ENCODE assay signal across 8 cellular contexts in genomic region chr7:104985259-104985617, GRCh38. TPM values are rescaled to one million over a fixed set of nuclear protein-coding genes. Genes with fewer than 3 reads are reported as not detected.
A peak's percentile ranks its signal among the peaks of the same experiment; 100 is the strongest.
DNase-seq lines count a peak whose midpoint lies in the region; ATAC-seq and TF ChIP-seq lines count a peak whose summit lies in the region.

No MANE protein-coding gene starts in this region.

- no peak overlapping the region for H2AFZ ChIP-seq in mesenchymal stem cell (ENCODE audit: low read depth, low read length)

- 32 to 41% methylated on average over 1 of the region's 1 CpG for WGBS in heart right ventricle, 2 donors
- WGBS in mesenchymal stem cell, result no CpG with 5 or more reads among the region's 1 CpG

- H2BK15ac ChIP-seq in mesenchymal stem cell (ENCODE audit: low read depth, poor library complexity, severe bottlenecking), result no peak overlapping the region

- ATAC-seq in heart right ventricle (no peak), left ventricle myocardium superior (no peak), GM21360 (IDR thresholded peaks at IDR 0.05; ENCODE audit: unreplicated experiment) (no peak)

- no peak overlapping the region for H2BK12ac ChIP-seq in mesenchymal stem cell (ENCODE audit: low read length in 2 of 2)

- no peak overlapping the region for H2BK5ac ChIP-seq in mesenchymal stem cell (ENCODE audit: low read depth, low read length, poor library complexity, severe bottlenecking)

- no peak overlapping the region for H3K14ac ChIP-seq in mesenchymal stem cell (ENCODE audit: low read length in 2 of 2)

- intact Hi-C loops in heart right ventricle (cut with DNase I) (loop anchor here in 4 of 10 donors (2.0 to 10.0 kb wide), 6 partner anchors 26 to 120 kb away; partner anchors contain the start of gene KMT2E (in 1 of the 4)), left ventricle myocardium superior (cut with micrococcal nuclease) (no loop called here)

- H3K9ac ChIP-seq in mesenchymal stem cell (ENCODE audit: low read length), result peak overlapping the region; percentile 98

- TF ChIP-seq CTCF in heart right ventricle (IDR thresholded peaks at IDR 0.05) (no peak), type B pancreatic cell (conservative IDR thresholded peaks at IDR 0.05) (no peak)

- no peak overlapping the region for H3K4me2 ChIP-seq in mesenchymal stem cell (ENCODE audit: low read length, poor library complexity, severe bottlenecking)

- H3K18ac ChIP-seq in mesenchymal stem cell (ENCODE audit: low read depth in 1 of 2, low read length in 2 of 2), result no peak overlapping the region

- peaks cover 63% of the 10 kb centered on the region for H3K4me1 Mint-ChIP-seq in activated naive CD8-positive, alpha-beta T cell (ENCODE audit: low read depth)
- peaks cover 44% of the 10 kb centered on the region for H3K4me1 Mint-ChIP-seq in type B pancreatic cell (ENCODE audit: unreplicated experiment)

- H3K4me3 Mint-ChIP-seq in activated naive CD8-positive, alpha-beta T cell, result peak overlapping the region; percentile 100
- peak overlapping the region; percentile 100 for H3K4me3 Mint-ChIP-seq in type B pancreatic cell

- H3K4me1 ChIP-seq in heart right ventricle (peaks cover 9 to 84% (median 50%) of the 10 kb centered on the region in 9 donors), mesenchymal stem cell (ENCODE audit: control insufficient read depth, insufficient read depth, low read depth, low read length) (peaks cover 12% of the 10 kb centered on the region)

- H2BK120ac ChIP-seq in mesenchymal stem cell (ENCODE audit: low read depth, low read length), result no peak overlapping the region

- DNase-seq in heart right ventricle, result no peak
- no peak for DNase-seq in left ventricle myocardium superior
- DNase-seq in mesenchymal stem cell, result no peak
- no peak for DNase-seq in type B pancreatic cell (ENCODE audit: extremely low spot score, unreplicated experiment)
- DNase-seq in NCI-H146 treated with DMSO at 0.1 percent for 48 hours (lab: John Stamatoyannopoulos, UW; ENCODE audit: unreplicated experiment), result no peak
- DNase-seq in glomerular visceral epithelial cell (ENCODE audit: extremely low spot score), result no peak

- H3K27ac ChIP-seq in heart right ventricle (peak overlapping the region in 9 of 10 donors; percentile 95 to 99 (median 99)), mesenchymal stem cell (ENCODE audit: low read length, poor library complexity, severe bottlenecking) (no peak overlapping the region)

- H3K9me3 Mint-ChIP-seq in activated naive CD8-positive, alpha-beta T cell (ENCODE audit: low read depth), result no peaks in the 10 kb centered on the region
- no peaks in the 10 kb centered on the region for H3K9me3 Mint-ChIP-seq in type B pancreatic cell

- H3K79me1 ChIP-seq in mesenchymal stem cell (replicated peaks; ENCODE audit: low read length, poor library complexity, severe bottlenecking), result peaks cover 4% of the 10 kb centered on the region

- H3K9me3 ChIP-seq in heart right ventricle (no peaks in the 10 kb centered on the region), mesenchymal stem cell (ENCODE audit: control insufficient read depth, low read length) (no peaks in the 10 kb centered on the region)

- H3K23ac ChIP-seq in mesenchymal stem cell (ENCODE audit: low read length in 2 of 2), result no peak overlapping the region

- H3K27me3 ChIP-seq in heart right ventricle, result no peaks in the 10 kb centered on the region
- no peaks in the 10 kb centered on the region for H3K27me3 ChIP-seq in mesenchymal stem cell (ENCODE audit: control insufficient read depth in 1 of 2, insufficient read depth in 1 of 2, low read length in 2 of 2)

- H3K27me3 Mint-ChIP-seq in activated naive CD8-positive, alpha-beta T cell, result no peaks in the 10 kb centered on the region
- no peaks in the 10 kb centered on the region for H3K27me3 Mint-ChIP-seq in type B pancreatic cell

- no peak overlapping the region for H4K8ac ChIP-seq in mesenchymal stem cell (ENCODE audit: low read length)

- peaks cover 0 to 24% (median 0%) of the 10 kb centered on the region in 9 donors for H3K36me3 ChIP-seq in heart right ventricle
- peaks cover 6 to 36% of the 10 kb centered on the region in 2 experiments for H3K36me3 ChIP-seq in mesenchymal stem cell (ENCODE audit: control insufficient read depth in 1 of 2, insufficient read depth in 2 of 2, low read depth in 1 of 2, low read length in 2 of 2)

- no peaks in the 10 kb centered on the region for H3K36me3 Mint-ChIP-seq in activated naive CD8-positive, alpha-beta T cell
- H3K36me3 Mint-ChIP-seq in type B pancreatic cell, result no peaks in the 10 kb centered on the region

- H4K91ac ChIP-seq in mesenchymal stem cell (ENCODE audit: low read length), result no peak overlapping the region

- no peak overlapping the region for H2AK5ac ChIP-seq in mesenchymal stem cell (ENCODE audit: low read length, severe bottlenecking)

- peak overlapping the region; percentile 100 for H3K27ac Mint-ChIP-seq in activated naive CD8-positive, alpha-beta T cell
- peak overlapping the region; percentile 100 for H3K27ac Mint-ChIP-seq in type B pancreatic cell

- H3K4me3 ChIP-seq in heart right ventricle, result no peak overlapping the region
- H3K4me3 ChIP-seq in mesenchymal stem cell (ENCODE audit: insufficient read depth in 1 of 2, low read depth in 1 of 2, low read length in 2 of 2), result peak overlapping the region in 1 of 2 experiments; percentile 81

- H3K4ac ChIP-seq in mesenchymal stem cell (ENCODE audit: low read depth in 1 of 2, low read length in 2 of 2), result no peak overlapping the region

RNA-seq across cellular contexts. Expression of gene KMT2E, which starts 28.8 kb away (rescaled TPM):
- total RNA-seq in heart right ventricle, result 10 to 100 TPM; 41.1 to 53.3 (median 47.5) TPM
- 10 to 100 TPM in 1 of 2 donors, 1 to 10 TPM in 1; 9.4 to 25.2 TPM for polyA plus RNA-seq in heart right ventricle
- total RNA-seq in left ventricle myocardium superior, result 35.9 TPM
- polyA plus RNA-seq in mesenchymal stem cell (2013, experiment 1 of 2), result 37.5 TPM
- polyA plus RNA-seq in mesenchymal stem cell (2013, experiment 2 of 2), result 35.8 TPM
- 63.0 and 75.6 TPM in 2 replicates for total RNA-seq in type B pancreatic cell (ENCODE audit: low replicate concordance)
